12 cellular contexts compared by ENCODE assay signal in the genomic region with DNA sequence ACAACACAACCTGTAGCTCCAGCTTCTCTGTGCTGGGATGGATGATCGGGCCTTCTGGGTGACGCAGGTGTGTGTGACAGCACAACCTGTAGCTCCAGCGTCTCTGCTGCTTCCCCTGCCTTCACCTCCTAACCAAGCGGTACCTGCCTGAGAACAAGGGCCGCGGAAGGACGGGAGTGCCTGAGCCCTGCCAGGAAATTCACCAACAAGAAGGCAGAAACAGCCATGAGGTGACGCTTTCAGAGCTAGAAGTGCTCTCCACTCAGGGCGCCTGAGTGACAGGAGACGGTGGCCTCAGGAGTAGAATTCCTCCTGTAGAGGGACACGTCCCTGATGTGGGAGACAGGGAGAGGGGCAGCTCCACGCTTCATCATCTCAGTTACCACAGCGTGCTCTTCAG. TPM values are rescaled to one million over a fixed set of nuclear protein-coding genes. Genes with fewer than 3 reads are reported as not detected.
DNase-seq lines count a peak whose midpoint lies in the region; ATAC-seq, FAIRE-seq and TF ChIP-seq lines count a peak whose summit lies in the region.
"Had no signal": no experiment of that assay in that cellular context is flagged by ENCODE, and none has a peak within 500 bp of the region (broad histone marks: within the 10 kb centered on the region; RNA-seq: fewer than 3 reads in every experiment).

No MANE protein-coding gene starts in this region.

- peak overlapping the region; percentile 65; the same call in 1 of the 2 replicates for H3K4me2 ChIP-seq in GM12878 (ENCODE audit: control insufficient read depth, insufficient read depth)

- no peak for DNase-seq in activated naive CD4-positive, alpha-beta T cell (lab: John Stamatoyannopoulos, UW)
- DNase-seq in GM12878 (ENCODE audit: low read depth, low spot score) (no peak), upper lobe of right lung (no peak), anterior cingulate cortex (lab: John Stamatoyannopoulos, UW) (no peak)
- DNase-seq: NCI-H187 treated with DMSO at 0.1 percent for 48 hours had no signal

- no peak overlapping the region for H2AFZ ChIP-seq in GM12878 (ENCODE audit: control insufficient read depth, low read depth, low read length)

- ATAC-seq in GM12878 (no peak), upper lobe of right lung (no peak), GM21825 (IDR thresholded peaks at IDR 0.05; ENCODE audit: unreplicated experiment) (no peak), HG03354 (IDR thresholded peaks at IDR 0.05; ENCODE audit: poor library complexity, severe bottlenecking, unreplicated experiment) (no peak)

- H4K20me1 ChIP-seq in GM12878 (ENCODE audit: control insufficient read depth, insufficient read depth), result no peaks in the 10 kb centered on the region

- peaks cover 31% of the 10 kb centered on the region for H3K4me1 Mint-ChIP-seq in activated naive CD4-positive, alpha-beta T cell treated with anti-CD3 and anti-CD28 coated beads, Interleukin-2, amount 50 U/mL, for 24 hours

- no peak for TF ChIP-seq POLR2A in GM12878 (IDR thresholded peaks at IDR 0.05; ENCODE audit: low read depth, low read length)

- no peaks in the 10 kb centered on the region for H3K27me3 ChIP-seq in GM12878 (replicated peaks in 1 of 2; ENCODE audit: control insufficient read depth in 2 of 2, insufficient read depth in 2 of 2, low read length in 1 of 2)
- H3K27me3 ChIP-seq in mononuclear cell (ENCODE audit: insufficient read depth, low read length), result no peaks in the 10 kb centered on the region
- H3K27me3 ChIP-seq in upper lobe of right lung, result no peaks in the 10 kb centered on the region
- H3K27me3 ChIP-seq: SJSA1 had no signal

- H3K27ac Mint-ChIP-seq in activated naive CD4-positive, alpha-beta T cell treated with anti-CD3 and anti-CD28 coated beads, Interleukin-2, amount 50 U/mL, for 24 hours, result peak overlapping the region; percentile 97

- H3K36me3 ChIP-seq in GM12878 (ENCODE audit: control insufficient read depth in 2 of 2, insufficient read depth in 2 of 2, low read length in 1 of 2) (peaks cover 0 to under 1% of the 10 kb centered on the region in 2 experiments; a peak in 1 of 4 replicates), upper lobe of right lung (peaks cover 15% of the 10 kb centered on the region)
- H3K36me3 ChIP-seq: HAP-1 had no signal

- no peak for TF ChIP-seq EP300 in GM12878 (IDR thresholded peaks at IDR 0.05; ENCODE audit: borderline replicate concordance in 1 of 2, control insufficient read depth in 1 of 2, low read depth in 2 of 2, low read length in 2 of 2)

- peak overlapping the region; percentile 96 for H3K4me3 Mint-ChIP-seq in activated naive CD4-positive, alpha-beta T cell treated with anti-CD3 and anti-CD28 coated beads, Interleukin-2, amount 50 U/mL, for 24 hours

- 92% methylated on average over 12 of the region's 13 CpGs for WGBS in GM12878 (ENCODE audit: insufficient coverage, insufficient replicate concordance, low lambda C conversion rate, missing lambda C conversion rate)

- H3K4me3 ChIP-seq in GM12878, result no peak overlapping the region
- peak overlapping the region; percentile 45 for H3K4me3 ChIP-seq in mononuclear cell (ENCODE audit: low read length)
- peak overlapping the region; percentile 62 for H3K4me3 ChIP-seq in upper lobe of right lung
- H3K4me3 ChIP-seq: HAP-1 had no signal

- SMC1A ChIA-PET in GM12878 (lab: Charles Lee; ENCODE audit: uncharacterized antibody, unreplicated experiment), result no interaction called here

- in situ Hi-C loops in GM12878 (cut with MboI), result no loop called here

- H3K9ac ChIP-seq in GM12878 (ENCODE audit: control insufficient read depth, insufficient read depth, low read length), result no peak overlapping the region

- no peak for TF ChIP-seq CTCF in GM12878 (IDR thresholded peaks at IDR 0.05 in 2 of 3, conservative IDR thresholded peaks at IDR 0.05 in 1 of 3; ENCODE audit: control insufficient read depth in 2 of 3, extremely low read depth in 1 of 3, insufficient read depth in 1 of 3, low read depth in 3 of 3, low read length in 3 of 3)
- no peak for TF ChIP-seq CTCF in upper lobe of right lung (IDR thresholded peaks at IDR 0.05)

- no peak for TF ChIP-seq RAD21 in GM12878 (IDR thresholded peaks at IDR 0.05; ENCODE audit: insufficient read depth, low read depth, low read length)

- peaks cover 4% of the 10 kb centered on the region for H3K79me2 ChIP-seq in GM12878 (ENCODE audit: control insufficient read depth, insufficient read depth, low read length)

- RAD21 ChIA-PET in GM12878 (lab: Charles Lee; ENCODE audit: unreplicated experiment), result no interaction called here

- POLR2A ChIA-PET in GM12878 (lab: Charles Lee), result no interaction called here

- no peak overlapping the region for H3K27ac ChIP-seq in GM12878 (ENCODE audit: control insufficient read depth, insufficient read depth)
- H3K27ac ChIP-seq in upper lobe of right lung, result no peak overlapping the region

- no peak for FAIRE-seq in GM12878 (lab: Jason Lieb, UNC)
- FAIRE-seq: endothelial cell of umbilical vein had no signal

- TSS peak; percentile 65 for BruUV-seq in GM12878 (replicated peaks; lab: Mats Ljungman, UMichigan)

- H3K9me3 Mint-ChIP-seq in activated naive CD4-positive, alpha-beta T cell treated with anti-CD3 and anti-CD28 coated beads, Interleukin-2, amount 50 U/mL, for 24 hours, result peaks cover 4% of the 10 kb centered on the region

- peaks cover 33% of the 10 kb centered on the region for H3K36me3 Mint-ChIP-seq in activated naive CD4-positive, alpha-beta T cell treated with anti-CD3 and anti-CD28 coated beads, Interleukin-2, amount 50 U/mL, for 24 hours

- intact Hi-C loops in GM12878 (cut with micrococcal nuclease; ENCODE audit: unreplicated experiment) (no loop called here), upper lobe of right lung (cut with DNase I) (no loop called here)

- H3K9me3 ChIP-seq in GM12878 (replicated peaks; ENCODE audit: control insufficient read depth, insufficient read depth, low read length), result no peaks in the 10 kb centered on the region; the same call in 1 of the 3 replicates
- no peaks in the 10 kb centered on the region for H3K9me3 ChIP-seq in mononuclear cell (ENCODE audit: low read depth, low read length)
- H3K9me3 ChIP-seq in upper lobe of right lung, result no peaks in the 10 kb centered on the region
- H3K9me3 ChIP-seq: HAP-1 had no signal

- H3K4me1 ChIP-seq in GM12878 (ENCODE audit: control insufficient read depth, insufficient read depth, low read length) (peaks cover 4% of the 10 kb centered on the region; the same call in 1 of the 2 replicates), mononuclear cell (ENCODE audit: insufficient read depth, low read length) (peaks cover 12% of the 10 kb centered on the region), upper lobe of right lung (peaks cover 6% of the 10 kb centered on the region)
- H3K4me1 ChIP-seq: HAP-1 had no signal

- CTCF ChIA-PET in GM12878 (lab: Yijun Ruan, JAX), result no interaction called here

- H3K27me3 Mint-ChIP-seq in activated naive CD4-positive, alpha-beta T cell treated with anti-CD3 and anti-CD28 coated beads, Interleukin-2, amount 50 U/mL, for 24 hours, result no peaks in the 10 kb centered on the region

TF ChIP-seq in GM12878, 131 proteins besides CTCF, POLR2A, EP300 and RAD21:
- TF ChIP-seq RBBP5 (conservative IDR thresholded peaks at IDR 0.05), result no peak

RNA-seq across cellular contexts. Expression of gene ZNF331, which starts 17.4 kb away (rescaled TPM):
- 32.4 and 34.7 TPM in 2 replicates for total RNA-seq in GM12878 (2013; cell fraction: nucleolus; rRNA removed)
- total RNA-seq in GM12878 (2014; rRNA removed) (4.3 and 5.4 TPM in 2 replicates), GM12878 (2014; rRNA removed; fragmentation: Illumina TruSeq; extraction: Trizol) (5.1 and 5.6 TPM in 2 replicates), GM12878 (2021) (5.4 and 6.1 TPM in 2 replicates), mononuclear cell (177 TPM), upper lobe of right lung (30.1 TPM)
- polyA plus RNA-seq in GM12878 (2011; ENCODE audit: low read depth), result 6.7 TPM
- polyA plus RNA-seq in GM12878 (2011; rRNA removed) (11.5 and 12.1 TPM in 2 replicates), GM12878 (2014; fragmentation: Illumina TruSeq; extraction: Trizol) (5.0 and 5.5 TPM in 2 replicates), GM12878 (2014; fragmentation: Nextera tagmentation; extraction: Ambion mirVana) (1 to 10 TPM; 2.6 to 2.8 TPM), GM12878 (2014; rRNA removed) (4.1 and 5.1 TPM in 2 replicates), GM12878 (2016; fragmentation: Nextera tagmentation; extraction: Ambion mirVana) (1 to 10 TPM; 6.1 to 6.6 TPM)
- 8.6 and 9.4 TPM in 2 replicates for polyA plus RNA-seq in GM12878 (2011; cell fraction: cytosol; rRNA removed)
- 17.1 and 20.4 TPM in 2 replicates for polyA plus RNA-seq in GM12878 (2011; cell fraction: nucleus; rRNA removed)
- 9.4 and 10.7 TPM in 2 replicates for polyA plus RNA-seq in GM12878 (2012)
- polyA minus RNA-seq in GM12878 (2011; rRNA and poly(A)+ RNA removed), result 10.0 TPM in 2 replicates
- 5.2 and 7.2 TPM in 2 replicates for polyA minus RNA-seq in GM12878 (2011; cell fraction: cytosol; rRNA and poly(A)+ RNA removed)
- 8.7 and 18.4 TPM in 2 replicates for polyA minus RNA-seq in GM12878 (2011; cell fraction: nucleus; rRNA and poly(A)+ RNA removed)
